ENCODE assay signal across 1 cellular context in genomic region chr6:78308025-78308424, GRCh38.
TF ChIP-seq lines count a peak whose summit lies in the region.

No MANE protein-coding gene starts in this region.

TF ChIP-seq in GM23338, 12 proteins besides CTCF, POLR2A, EP300 and RAD21 (continued from another document):
- TF ChIP-seq ZNF462 (CRISPR knock-in tag; IDR thresholded peaks at IDR 0.05), result no peak
- TF ChIP-seq STAT1 (IDR thresholded peaks at IDR 0.05; ENCODE audit: unreplicated experiment), result no peak
- TF ChIP-seq, protein P1, sequence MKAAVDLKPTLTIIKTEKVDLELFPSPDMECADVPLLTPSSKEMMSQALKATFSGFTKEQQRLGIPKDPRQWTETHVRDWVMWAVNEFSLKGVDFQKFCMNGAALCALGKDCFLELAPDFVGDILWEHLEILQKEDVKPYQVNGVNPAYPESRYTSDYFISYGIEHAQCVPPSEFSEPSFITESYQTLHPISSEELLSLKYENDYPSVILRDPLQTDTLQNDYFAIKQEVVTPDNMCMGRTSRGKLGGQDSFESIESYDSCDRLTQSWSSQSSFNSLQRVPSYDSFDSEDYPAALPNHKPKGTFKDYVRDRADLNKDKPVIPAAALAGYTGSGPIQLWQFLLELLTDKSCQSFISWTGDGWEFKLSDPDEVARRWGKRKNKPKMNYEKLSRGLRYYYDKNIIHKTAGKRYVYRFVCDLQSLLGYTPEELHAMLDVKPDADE (IDR thresholded peaks at IDR 0.05), result no peak
- no peak for TF ChIP-seq EZH2phosphoT487 (IDR thresholded peaks at IDR 0.05; ENCODE audit: unreplicated experiment)
- no peak for TF ChIP-seq CREB1 (CRISPR knock-in tag; IDR thresholded peaks at IDR 0.05; ENCODE audit: low read depth)
- TF ChIP-seq REST (IDR thresholded peaks at IDR 0.05; ENCODE audit: unreplicated experiment), result no peak
- no peak for TF ChIP-seq POLR2AphosphoS5 (IDR thresholded peaks at IDR 0.05; ENCODE audit: low read depth)
- TF ChIP-seq ZNF331 (CRISPR knock-in tag; IDR thresholded peaks at IDR 0.05; ENCODE audit: low read depth), result no peak
- no peak for TF ChIP-seq ZNF114 (CRISPR knock-in tag; IDR thresholded peaks at IDR 0.05)
